In genomic region chr15:78391781-78392180, GRCh38 we compare ENCODE assay signal across 12 cellular contexts. TPM values are rescaled to one million over a fixed set of nuclear protein-coding genes. Genes with fewer than 3 reads are reported as not detected.
"Had no signal": no experiment of that assay in that cellular context is flagged by ENCODE, and none has a peak within 500 bp of the region (broad histone marks: within the 10 kb centered on the region; RNA-seq: fewer than 3 reads in every experiment).

No MANE protein-coding gene starts in this region.

- DNase-seq: IMR-90, Karpas-422, KG1, MG63, NCI-H1694 treated with DMSO at 0.1 percent for 48 hours, NCI-H226, NCI-H446, NCI-H510A, NCI-H524 treated with DMSO at 0.1 percent for 48 hours had no signal

- ATAC-seq: HepG2 had no signal

RNA-seq across cellular contexts. Expression of gene CRABP1, which starts 51.6 kb away (rescaled TPM):
- total RNA-seq: HepG2, HT1080, IMR-90, SK-MEL-5 had no signal
- polyA plus RNA-seq: HepG2, IMR-90 had no signal
